Comparison of ENCODE assay signal across 16 cellular contexts in the genomic region with DNA sequence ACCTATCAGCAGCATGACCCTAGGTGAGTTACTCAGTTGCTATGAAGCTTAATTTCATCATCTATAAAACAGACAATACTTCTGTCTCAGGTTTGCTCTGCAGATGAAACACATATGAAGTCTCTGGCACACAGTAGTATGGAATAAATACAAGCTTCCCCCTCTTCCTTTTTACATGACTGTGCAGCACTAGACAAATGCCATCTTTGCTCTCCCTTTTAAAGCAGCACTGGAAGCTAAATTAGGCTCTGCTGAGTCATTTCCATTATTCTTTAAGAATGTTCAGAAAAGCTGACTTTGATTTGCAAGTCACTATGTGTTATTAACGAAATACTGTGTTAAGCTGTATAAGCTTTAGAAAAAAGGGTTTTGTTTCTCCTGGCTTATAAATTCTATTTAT. TPM values are rescaled to one million over a fixed set of nuclear protein-coding genes. Genes with fewer than 3 reads are reported as not detected.
DNase-seq lines count a peak whose midpoint lies in the region; ATAC-seq and TF ChIP-seq lines count a peak whose summit lies in the region.
"Had no signal": no experiment of that assay in that cellular context is flagged by ENCODE, and none has a peak within 500 bp of the region (broad histone marks: within the 10 kb centered on the region; RNA-seq: fewer than 3 reads in every experiment).

No MANE protein-coding gene starts in this region.

- H2AFZ ChIP-seq in HCT116 (ENCODE audit: low read depth, low read length, poor library complexity, severe bottlenecking): no peak overlapping the region

- no peaks in the 10 kb centered on the region for H3K27me3 ChIP-seq in HCT116 (ENCODE audit: insufficient read depth, low read length)
- no peaks in the 10 kb centered on the region for H3K27me3 ChIP-seq in adipocyte (replicated peaks; ENCODE audit: control insufficient read depth, insufficient read depth, low read length)
- H3K27me3 ChIP-seq: Peyer's patch, tibial artery had no signal

- no peaks in the 10 kb centered on the region for H3K79me2 ChIP-seq in HCT116 (ENCODE audit: insufficient read depth, low read length)

- TF ChIP-seq CTCF in HCT116 (IDR thresholded peaks at IDR 0.05 in 2 of 3, conservative IDR thresholded peaks at IDR 0.05 in 1 of 3; ENCODE audit: borderline replicate concordance in 1 of 3, insufficient read depth in 1 of 3, low read depth in 2 of 3, low read length in 2 of 3) (no peak), GM10248 (IDR thresholded peaks at IDR 0.05; ENCODE audit: control extremely low read depth, extremely low read depth, low read depth, missing control alignments) (no peak)

- CTCF ChIA-PET in HCT116 (lab: Charles Lee): interaction anchor here (0.8 to 2.3 kb wide), 2 partner anchors 33 to 49 kb away, joined by 3 to 6 read pairs; no protein-coding TSS in a partner anchor
- CTCF ChIA-PET in GM10248 (lab: Yijun Ruan, JAX): interaction anchor here (1.0 to 2.2 kb wide), 6 partner anchors 10 to 47 kb away, joined by 3 to 9 read pairs (median 4); no protein-coding TSS in a partner anchor

- H3K27ac Mint-ChIP-seq in activated T-cell treated with anti-CD3 and anti-CD28 coated beads, Interleukin-2, amount 50 U/mL, for 24 hours: no peak overlapping the region
- H3K27ac Mint-ChIP-seq: CD4-positive, CD25-positive, alpha-beta regulatory T cell; mesothelial cell of epicardium had no signal

- H3K27me3 Mint-ChIP-seq in activated T-cell treated with anti-CD3 and anti-CD28 coated beads, Interleukin-2, amount 50 U/mL, for 24 hours: no peaks in the 10 kb centered on the region
- H3K27me3 Mint-ChIP-seq: CD4-positive, CD25-positive, alpha-beta regulatory T cell had no signal

- H3K4me3 ChIP-seq in HCT116 (replicated peaks in 1 of 2; ENCODE audit: low read depth in 1 of 2, low read length in 2 of 2) (no peak overlapping the region), adipocyte (ENCODE audit: low read length) (no peak overlapping the region)
- H3K4me3 ChIP-seq: Peyer's patch, prostate gland, tibial artery had no signal

- TF ChIP-seq RAD21 in HCT116 (IDR thresholded peaks at IDR 0.05; ENCODE audit: low read depth): no peak

- ATAC-seq in HCT116 (no peak), GM21381 (IDR thresholded peaks at IDR 0.05; ENCODE audit: unreplicated experiment) (no peak)

- H3K9me3 Mint-ChIP-seq in activated T-cell treated with anti-CD3 and anti-CD28 coated beads, Interleukin-2, amount 50 U/mL, for 24 hours: no peaks in the 10 kb centered on the region
- H3K9me3 Mint-ChIP-seq: CD4-positive, CD25-positive, alpha-beta regulatory T cell; mesothelial cell of epicardium had no signal

- H3K4me1 Mint-ChIP-seq in activated T-cell treated with anti-CD3 and anti-CD28 coated beads, Interleukin-2, amount 50 U/mL, for 24 hours (ENCODE audit: low read depth): peaks cover 17% of the 10 kb centered on the region

- 0 out of 2 replicates have a peak overlapping the region, but pooled peaks have one; percentile 8 for H3K9ac ChIP-seq in HCT116 (ENCODE audit: low read length)
- peak overlapping the region; percentile 20 for H3K9ac ChIP-seq in adipocyte (ENCODE audit: low read length)

- H3K27ac ChIP-seq in HCT116 (ENCODE audit: low read depth, low read length): peak overlapping the region; percentile 74
- H3K27ac ChIP-seq: Peyer's patch, prostate gland, VCaP had no signal

- no TSS peak for BruUV-seq in HCT116 (replicated peaks; lab: Mats Ljungman, UMichigan)

- intact Hi-C loops in HCT116 (cut with micrococcal nuclease): no loop called here

- TF ChIP-seq POLR2A in HCT116 (IDR thresholded peaks at IDR 0.05; ENCODE audit: borderline replicate concordance, extremely low read depth, insufficient read depth, insufficient read length): no peak

- POLR2A ChIA-PET in HCT116 (lab: Charles Lee) (no interaction called here), GM10248 (lab: Yijun Ruan, JAX) (interaction anchor here (0.6 kb wide), 2 partner anchors 120 to 311 kb away, joined by 3 to 8 read pairs; no protein-coding TSS in a partner anchor)

- H4K20me1 ChIP-seq in HCT116 (ENCODE audit: insufficient read depth): no peaks in the 10 kb centered on the region

- H3K4me3 Mint-ChIP-seq in activated T-cell treated with anti-CD3 and anti-CD28 coated beads, Interleukin-2, amount 50 U/mL, for 24 hours: no peak overlapping the region
- H3K4me3 Mint-ChIP-seq: CD4-positive, CD25-positive, alpha-beta regulatory T cell; mesothelial cell of epicardium had no signal

- H3K36me3 ChIP-seq in HCT116 (ENCODE audit: control insufficient read depth in 1 of 2, insufficient read depth in 2 of 2, low read length in 2 of 2) (no peaks in the 10 kb centered on the region), adipocyte (ENCODE audit: control insufficient read depth, insufficient read depth, low read length, severe bottlenecking) (peaks cover 25% of the 10 kb centered on the region)

- RAD21 ChIA-PET in HCT116 (lab: Charles Lee; ENCODE audit: low non-redundant PET in 1 of 2, low total read pairs in 2 of 2, uncharacterized antibody in 2 of 2, unreplicated experiment in 2 of 2): no interaction called here

- DNase-seq in Ammon's horn (ENCODE audit: low spot score) (peak; percentile 13), HCT116 (ENCODE audit: low read depth, low spot score) (no peak), adipocyte (ENCODE audit: low read depth) (peak; percentile 69), foreskin melanocyte (peak; percentile 32), NCI-H2029 treated with DMSO at 0.1 percent for 48 hours (lab: John Stamatoyannopoulos, UW) (no peak), GM10248 (ENCODE audit: extremely low spot score) (no peak)
- DNase-seq in activated T-cell treated with anti-CD3 and anti-CD28 coated beads, Interleukin-2, amount 50 U/mL, for 24 hours: no peak
- DNase-seq: activated T-cell treated with anti-CD3 and anti-CD28 coated beads for 4 hours; CD4-positive, CD25-positive, alpha-beta regulatory T cell; NCI-H2107; Peyer's patch; tibial artery had no signal

- H3K4me2 ChIP-seq in HCT116 (ENCODE audit: low read length): peak overlapping the region; percentile 38

- no peaks in the 10 kb centered on the region for H3K9me2 ChIP-seq in HCT116 (ENCODE audit: insufficient read depth)

- H3K9me3 ChIP-seq in HCT116 (ENCODE audit: control insufficient read depth in 1 of 2, insufficient read depth in 1 of 2, low read depth in 1 of 2, low read length in 2 of 2): no peaks in the 10 kb centered on the region
- H3K9me3 ChIP-seq in adipocyte (ENCODE audit: control insufficient read depth, low read length): no peaks in the 10 kb centered on the region
- H3K9me3 ChIP-seq: Peyer's patch, prostate gland, tibial artery had no signal

- peaks cover 31% of the 10 kb centered on the region for H3K36me3 Mint-ChIP-seq in activated T-cell treated with anti-CD3 and anti-CD28 coated beads, Interleukin-2, amount 50 U/mL, for 24 hours (ENCODE audit: low read depth)

- H3K4me1 ChIP-seq in HCT116 (ENCODE audit: control insufficient read depth in 1 of 2, insufficient read depth in 2 of 2, low read length in 2 of 2) (peaks cover 50 to 55% of the 10 kb centered on the region in 2 experiments), adipocyte (ENCODE audit: control insufficient read depth, insufficient read depth, low read length) (peaks cover 30% of the 10 kb centered on the region)
- H3K4me1 ChIP-seq: Peyer's patch, prostate gland had no signal

TF ChIP-seq in HCT116, 20 proteins besides CTCF, POLR2A, EP300 and RAD21 (continues in another document):
- TF ChIP-seq POLR2AphosphoS5 (IDR thresholded peaks at IDR 0.05; ENCODE audit: low read depth, low read length): no peak
- no peak for TF ChIP-seq ZFX (IDR thresholded peaks at IDR 0.05)
- TF ChIP-seq EGR1 (IDR thresholded peaks at IDR 0.05; ENCODE audit: low read depth): no peak
- TF ChIP-seq, protein P1, sequence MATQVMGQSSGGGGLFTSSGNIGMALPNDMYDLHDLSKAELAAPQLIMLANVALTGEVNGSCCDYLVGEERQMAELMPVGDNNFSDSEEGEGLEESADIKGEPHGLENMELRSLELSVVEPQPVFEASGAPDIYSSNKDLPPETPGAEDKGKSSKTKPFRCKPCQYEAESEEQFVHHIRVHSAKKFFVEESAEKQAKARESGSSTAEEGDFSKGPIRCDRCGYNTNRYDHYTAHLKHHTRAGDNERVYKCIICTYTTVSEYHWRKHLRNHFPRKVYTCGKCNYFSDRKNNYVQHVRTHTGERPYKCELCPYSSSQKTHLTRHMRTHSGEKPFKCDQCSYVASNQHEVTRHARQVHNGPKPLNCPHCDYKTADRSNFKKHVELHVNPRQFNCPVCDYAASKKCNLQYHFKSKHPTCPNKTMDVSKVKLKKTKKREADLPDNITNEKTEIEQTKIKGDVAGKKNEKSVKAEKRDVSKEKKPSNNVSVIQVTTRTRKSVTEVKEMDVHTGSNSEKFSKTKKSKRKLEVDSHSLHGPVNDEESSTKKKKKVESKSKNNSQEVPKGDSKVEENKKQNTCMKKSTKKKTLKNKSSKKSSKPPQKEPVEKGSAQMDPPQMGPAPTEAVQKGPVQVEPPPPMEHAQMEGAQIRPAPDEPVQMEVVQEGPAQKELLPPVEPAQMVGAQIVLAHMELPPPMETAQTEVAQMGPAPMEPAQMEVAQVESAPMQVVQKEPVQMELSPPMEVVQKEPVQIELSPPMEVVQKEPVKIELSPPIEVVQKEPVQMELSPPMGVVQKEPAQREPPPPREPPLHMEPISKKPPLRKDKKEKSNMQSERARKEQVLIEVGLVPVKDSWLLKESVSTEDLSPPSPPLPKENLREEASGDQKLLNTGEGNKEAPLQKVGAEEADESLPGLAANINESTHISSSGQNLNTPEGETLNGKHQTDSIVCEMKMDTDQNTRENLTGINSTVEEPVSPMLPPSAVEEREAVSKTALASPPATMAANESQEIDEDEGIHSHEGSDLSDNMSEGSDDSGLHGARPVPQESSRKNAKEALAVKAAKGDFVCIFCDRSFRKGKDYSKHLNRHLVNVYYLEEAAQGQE (IDR thresholded peaks at IDR 0.05; ENCODE audit: low read depth): no peak
- no peak for TF ChIP-seq EZH2 (IDR thresholded peaks at IDR 0.05)
- no peak for TF ChIP-seq SP1 (IDR thresholded peaks at IDR 0.05; ENCODE audit: low read depth)

RNA-seq across cellular contexts. Expression of a gene that starts 40.6 kb away (rescaled TPM):
- 71.1 TPM for total RNA-seq in HCT116 (2021; ENCODE audit: unreplicated experiment)
- polyA plus RNA-seq in HCT116 (2012): 64.1 and 72.3 TPM in 2 replicates

RNA-seq across cellular contexts. Expression of a gene that starts 40.9 kb away (rescaled TPM):
- total RNA-seq in HCT116 (2021; ENCODE audit: unreplicated experiment): 34.5 TPM
- 21.8 and 28.4 TPM in 2 replicates for polyA plus RNA-seq in HCT116 (2012)

Comparison
In these comparisons a context has a peak if more than half of its experiments do, and no peak if none do; other contexts are left out.
1. DNase-seq: peak in Ammon's horn (single experiment), adipocyte (single experiment) and foreskin melanocyte (single experiment); none in HCT116 (single experiment), activated T-cell treated with anti-CD3 and anti-CD28 coated beads, Interleukin-2, amount 50 U/mL, for 24 hours (single experiment), NCI-H2029 treated with DMSO at 0.1 percent for 48 hours (single experiment) and GM10248 (single experiment).